7 cellular contexts compared by ENCODE assay signal in the genomic region with DNA sequence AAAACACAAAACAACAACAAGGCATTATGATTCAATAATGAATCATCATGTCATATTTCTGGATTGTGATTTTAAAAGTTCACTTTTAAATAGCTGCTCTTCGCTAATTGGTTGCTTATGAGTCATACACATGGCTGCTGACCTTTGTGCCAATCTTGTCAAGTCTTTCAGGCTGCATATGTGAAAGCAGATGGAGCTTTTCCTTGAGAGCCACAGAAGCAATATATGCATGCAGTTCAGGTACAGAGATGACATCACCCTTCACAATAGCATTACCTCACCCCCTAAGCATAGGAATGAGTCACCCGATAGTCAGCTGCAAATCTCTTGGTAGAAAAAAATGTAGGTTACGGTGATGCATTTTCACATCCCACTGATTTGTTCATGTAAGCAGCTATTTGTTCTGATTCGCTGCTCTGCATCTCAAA. TPM values are rescaled to one million over a fixed set of nuclear protein-coding genes. Genes with fewer than 3 reads are reported as not detected.
A peak's percentile ranks its signal among the peaks of the same experiment; 100 is the strongest.
DNase-seq lines count a peak whose midpoint lies in the region; TF ChIP-seq lines count a peak whose summit lies in the region.

No MANE protein-coding gene starts in this region.

- peaks cover 60 to 75% (median 72%) of the 10 kb centered on the region in 3 donors for H3K4me1 Mint-ChIP-seq in IgD-negative memory B cell

- no peaks in the 10 kb centered on the region for H3K36me3 ChIP-seq in GM23248 (ENCODE audit: low read depth)

- CTCF ChIA-PET in GM10248 (lab: Yijun Ruan, JAX): interaction anchor here (0.8 to 1.9 kb wide), 8 partner anchors 10 to 540 kb away, joined by 3 to 9 read pairs (median 4); no protein-coding TSS in a partner anchor

- in situ Hi-C loops in GM23248 (cut with MboI) (no loop called here), SK-MEL-5 (cut with HindIII; ENCODE audit: low pct_unique_long_range_greater_than_20kb, low sequenced_read_pairs) (no loop called here)

- H3K9ac ChIP-seq in GM23248: no peak overlapping the region

- H2AFZ ChIP-seq in GM23248: no peak overlapping the region

- DNase-seq in GM10248 (ENCODE audit: extremely low spot score) (peak; percentile 73), GM23248 (peak; percentile 94), SK-MEL-5 (ENCODE audit: low read depth, low spot score) (peak; percentile 91), astrocyte of the hippocampus (ENCODE audit: low read depth, low spot score) (peak; percentile 96), iPS DF 4.7 (ENCODE audit: extremely low read depth, low spot score) (peak; percentile 84)
- DNase-seq in stimulated activated CD4-positive, alpha-beta T cell treated with anti-CD3 and anti-CD28 coated beads, Interleukin-15, amount 100 ng/mL, for 24 hours: peak; percentile 39

- no peaks in the 10 kb centered on the region for H3K9me3 ChIP-seq in GM23248 (ENCODE audit: low read depth)

- H3K4me1 ChIP-seq in GM23248 (ENCODE audit: insufficient read depth): peaks cover 42% of the 10 kb centered on the region

- peak overlapping the region; percentile 57 for H3K27ac ChIP-seq in GM23248

- 0 out of 2 replicates have a peak, but pooled peaks cover 9% of the 10 kb centered on the region for H4K20me1 ChIP-seq in GM23248 (ENCODE audit: insufficient read depth)

- no peaks in the 10 kb centered on the region for H3K27me3 ChIP-seq in GM23248 (replicated peaks; ENCODE audit: insufficient read depth)

- H3K9me3 Mint-ChIP-seq in IgD-negative memory B cell: no peaks in the 10 kb centered on the region

- no peaks in the 10 kb centered on the region for H3K9me2 ChIP-seq in GM23248 (ENCODE audit: insufficient read depth)

- POLR2A ChIA-PET in GM10248 (lab: Yijun Ruan, JAX): interaction anchor here (0.8 to 1.2 kb wide), 6 partner anchors 11 to 28 kb away, joined by 3 to 13 read pairs (median 3); partner anchors contain the start of gene EIF2AK3

- H3K36me3 Mint-ChIP-seq in IgD-negative memory B cell: peaks cover 28% of the 10 kb centered on the region

- peak overlapping the region; percentile 42; the same call in 1 of the 2 replicates for H3K4me3 ChIP-seq in GM23248

- H3K27ac Mint-ChIP-seq in IgD-negative memory B cell: peak overlapping the region; percentile 43 to 98 (median 85)

- H3F3A ChIP-seq in GM23248 (ENCODE audit: insufficient read depth): peaks cover 37% of the 10 kb centered on the region

- H3K4me2 ChIP-seq in GM23248 (ENCODE audit: unreplicated experiment): peak overlapping the region; percentile 78

- H3K79me2 ChIP-seq in GM23248 (ENCODE audit: insufficient read depth): peaks cover 86% of the 10 kb centered on the region

- peak overlapping the region; percentile 24 to 94 (median 84) for H3K4me3 Mint-ChIP-seq in IgD-negative memory B cell

- no peak for TF ChIP-seq CTCF in GM10248 (IDR thresholded peaks at IDR 0.05; ENCODE audit: control extremely low read depth, extremely low read depth, low read depth, missing control alignments)

- H3K27me3 Mint-ChIP-seq in IgD-negative memory B cell: peaks cover 1% of the 10 kb centered on the region

- 12% methylated on average over 4 of the region's 4 CpGs for WGBS in GM23248 (ENCODE audit: low coverage in 1 of 2, low lambda C conversion rate in 2 of 2, missing lambda C conversion rate in 2 of 2), 2 experiments

RNA-seq across cellular contexts. Expression of gene EIF2AK3, which starts 27.2 kb away (rescaled TPM):
- 15.5 and 15.9 TPM in 2 replicates for total RNA-seq in GM23248 (2014; rRNA removed; shearing (Covaris generic))
- 7.5 and 7.6 TPM in 2 replicates for polyA plus RNA-seq in GM23248 (2016; fragmentation: Nextera tagmentation; extraction: Ambion mirVana)
- polyA plus RNA-seq in IgD-negative memory B cell: 35.1 TPM
- total RNA-seq in SK-MEL-5 (2014; rRNA removed; shearing (Covaris generic)): 25.2 and 27.3 TPM in 2 replicates
- 11.5 and 13.8 TPM in 2 replicates for polyA plus RNA-seq in SK-MEL-5 (2015; cell fraction: cytosol; rRNA removed)
- polyA plus RNA-seq in SK-MEL-5 (2015; cell fraction: nucleus; rRNA removed): 18.2 and 28.9 TPM in 2 replicates

Comparison
In these comparisons a context has a peak if more than half of its experiments do, and no peak if none do; other contexts are left out.
1. Peak in every context shown above with its lines: DNase-seq, H3K4me3 ChIP-seq and H3K27ac ChIP-seq.
2. DNase-seq: peak in every context shown above with its lines; median percentile 96 in astrocyte of the hippocampus; 94 in GM23248; 91 in SK-MEL-5; 84 in iPS DF 4.7; 73 in GM10248; 39 in stimulated activated CD4-positive, alpha-beta T cell treated with anti-CD3 and anti-CD28 coated beads, Interleukin-15, amount 100 ng/mL, for 24 hours.